ENCODE assay signal across 8 cellular contexts in the genomic region with DNA sequence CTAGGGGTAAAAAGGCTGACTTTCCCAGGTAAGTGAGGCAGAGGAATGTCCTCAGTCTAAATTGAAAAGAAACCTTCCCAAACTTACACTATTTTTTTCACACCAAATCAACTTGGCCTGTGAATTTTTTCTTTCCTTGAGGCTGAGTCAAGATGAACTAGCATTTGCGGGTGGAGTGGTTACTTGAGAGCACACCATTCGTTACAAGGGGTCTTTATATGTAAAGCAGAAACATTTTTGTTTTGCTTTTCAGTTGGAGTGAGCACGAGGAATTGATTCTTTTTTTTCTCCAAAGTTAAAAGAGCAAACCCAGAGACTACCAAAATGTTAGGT. TPM values are rescaled to one million over a fixed set of nuclear protein-coding genes. Genes with fewer than 3 reads are reported as not detected.
DNase-seq lines count a peak whose midpoint lies in the region; ATAC-seq and TF ChIP-seq lines count a peak whose summit lies in the region.

No MANE protein-coding gene starts in this region.

- peaks cover 6% of the 10 kb centered on the region for H3K36me3 Mint-ChIP-seq in stimulated activated memory B cell treated with anti-CD40 and anti-IgM and Interleukin-4, amounts not matched to agents 10 μg/mL and 1 μg/mL and 100 μg/mL, for 72 hours
- peaks cover 2% of the 10 kb centered on the region for H3K36me3 Mint-ChIP-seq in T-helper 17 cell (ENCODE audit: low read depth)

- H3K27ac Mint-ChIP-seq in stimulated activated memory B cell treated with anti-CD40 and anti-IgM and Interleukin-4, amounts not matched to agents 10 μg/mL and 1 μg/mL and 100 μg/mL, for 72 hours: peak overlapping the region; percentile 0
- no peak overlapping the region for H3K27ac Mint-ChIP-seq in T-helper 17 cell

- no peak for ATAC-seq in right lobe of liver
- no peak for ATAC-seq in stimulated activated memory B cell treated with anti-CD40 and anti-IgM and Interleukin-4, amounts not matched to agents 10 μg/mL and 1 μg/mL and 100 μg/mL, for 72 hours
- ATAC-seq in T-helper 17 cell: no peak
- ATAC-seq in GM19023 (IDR thresholded peaks at IDR 0.05; ENCODE audit: unreplicated experiment): no peak

- H3K27ac ChIP-seq in HUES48 (ENCODE audit: low read depth, low read length) (peak overlapping the region; percentile 84), right lobe of liver (peak overlapping the region; percentile 7 to 58 (median 43))

- no peaks in the 10 kb centered on the region for H3K27me3 Mint-ChIP-seq in stimulated activated memory B cell treated with anti-CD40 and anti-IgM and Interleukin-4, amounts not matched to agents 10 μg/mL and 1 μg/mL and 100 μg/mL, for 72 hours
- H3K27me3 Mint-ChIP-seq in T-helper 17 cell: no peaks in the 10 kb centered on the region

- H3K27me3 ChIP-seq in HUES48 (ENCODE audit: control insufficient read depth, insufficient read depth, low read length) (no peaks in the 10 kb centered on the region), adipocyte (replicated peaks; ENCODE audit: control insufficient read depth, insufficient read depth, low read length) (no peaks in the 10 kb centered on the region), right lobe of liver (no peaks in the 10 kb centered on the region)

- TF ChIP-seq CTCF in right lobe of liver (IDR thresholded peaks at IDR 0.05) (no peak), GM20000 (IDR thresholded peaks at IDR 0.05; ENCODE audit: extremely low read depth, missing control alignments) (no peak)

- H3K4me1 Mint-ChIP-seq in stimulated activated memory B cell treated with anti-CD40 and anti-IgM and Interleukin-4, amounts not matched to agents 10 μg/mL and 1 μg/mL and 100 μg/mL, for 72 hours: peaks cover 59% of the 10 kb centered on the region
- H3K4me1 Mint-ChIP-seq in T-helper 17 cell: peaks cover 24% of the 10 kb centered on the region

- H3K9ac ChIP-seq in HUES48 (ENCODE audit: low read depth, low read length) (no peak overlapping the region), adipocyte (ENCODE audit: low read length) (peak overlapping the region; percentile 78)

- no peaks in the 10 kb centered on the region for H3K9me3 Mint-ChIP-seq in stimulated activated memory B cell treated with anti-CD40 and anti-IgM and Interleukin-4, amounts not matched to agents 10 μg/mL and 1 μg/mL and 100 μg/mL, for 72 hours

- peaks cover 42% of the 10 kb centered on the region for H3K4me1 ChIP-seq in HUES48 (ENCODE audit: control insufficient read depth, insufficient read depth, low read length)
- peaks cover 93% of the 10 kb centered on the region for H3K4me1 ChIP-seq in adipocyte (ENCODE audit: control insufficient read depth, insufficient read depth, low read length)
- no peaks in the 10 kb centered on the region for H3K4me1 ChIP-seq in right lobe of liver

- no peak overlapping the region for H3K4me3 Mint-ChIP-seq in stimulated activated memory B cell treated with anti-CD40 and anti-IgM and Interleukin-4, amounts not matched to agents 10 μg/mL and 1 μg/mL and 100 μg/mL, for 72 hours
- H3K4me3 Mint-ChIP-seq in T-helper 17 cell: no peak overlapping the region

- H3K4me3 ChIP-seq in HUES48 (ENCODE audit: low read depth, low read length): no peak overlapping the region
- peak overlapping the region; percentile 76 for H3K4me3 ChIP-seq in adipocyte (ENCODE audit: low read length)
- H3K4me3 ChIP-seq in right lobe of liver: no peak overlapping the region

- H3K9me3 ChIP-seq in HUES48 (ENCODE audit: control insufficient read depth, insufficient read depth, low read length) (no peaks in the 10 kb centered on the region), adipocyte (ENCODE audit: control insufficient read depth, low read length) (no peaks in the 10 kb centered on the region), right lobe of liver (no peaks in the 10 kb centered on the region), T-helper 17 cell (ENCODE audit: control insufficient read depth, low read length, poor library complexity, severe bottlenecking) (no peaks in the 10 kb centered on the region)

- intact Hi-C loops in right lobe of liver (cut with DNase I): no loop called here

- H3K36me3 ChIP-seq in HUES48 (ENCODE audit: control insufficient read depth, insufficient read depth, low read length): no peaks in the 10 kb centered on the region
- H3K36me3 ChIP-seq in adipocyte (ENCODE audit: control insufficient read depth, insufficient read depth, low read length, severe bottlenecking): no peaks in the 10 kb centered on the region
- H3K36me3 ChIP-seq in right lobe of liver: no peaks in the 10 kb centered on the region

- TF ChIP-seq POLR2A in right lobe of liver (IDR thresholded peaks at IDR 0.05): no peak

- DNase-seq in adipocyte (ENCODE audit: low read depth) (no peak), right lobe of liver (no peak), T-helper 17 cell (no peak), GM20000 (ENCODE audit: low spot score) (no peak)
- no peak for DNase-seq in NK-92 treated with Interleukin-12 subunit alpha and Interleukin-12 subunit beta, amount 100 ng/mL, for 24 hours (lab: John Stamatoyannopoulos, UW)

- WGBS in right lobe of liver (ENCODE audit: insufficient coverage, low coverage, low lambda C conversion rate, missing lambda C conversion rate): 18% methylated on average over 3 of the region's 3 CpGs

RNA-seq across cellular contexts. Expression of a gene that starts 36.4 kb away (rescaled TPM):
- 1 to 10 TPM in 5 of 6 experiments, under 1 TPM in 1; 0.92 to 2.3 (median 1.9) TPM for total RNA-seq in right lobe of liver
- 10 to 100 TPM; 29.2 to 34.9 TPM for total RNA-seq in T-helper 17 cell

Comparison
In these comparisons a context has a peak if more than half of its experiments do, and no peak if none do; other contexts are left out.
1. RNA of a gene that starts 36.4 kb away (total RNA-seq): 29.2 to 34.9 TPM in T-helper 17 cell; 0.92 to 2.3 TPM in right lobe of liver; every median in the first group is over 4 times any median in the second.